Comparison of ENCODE assay signal across 8 cellular contexts in the genomic region with DNA sequence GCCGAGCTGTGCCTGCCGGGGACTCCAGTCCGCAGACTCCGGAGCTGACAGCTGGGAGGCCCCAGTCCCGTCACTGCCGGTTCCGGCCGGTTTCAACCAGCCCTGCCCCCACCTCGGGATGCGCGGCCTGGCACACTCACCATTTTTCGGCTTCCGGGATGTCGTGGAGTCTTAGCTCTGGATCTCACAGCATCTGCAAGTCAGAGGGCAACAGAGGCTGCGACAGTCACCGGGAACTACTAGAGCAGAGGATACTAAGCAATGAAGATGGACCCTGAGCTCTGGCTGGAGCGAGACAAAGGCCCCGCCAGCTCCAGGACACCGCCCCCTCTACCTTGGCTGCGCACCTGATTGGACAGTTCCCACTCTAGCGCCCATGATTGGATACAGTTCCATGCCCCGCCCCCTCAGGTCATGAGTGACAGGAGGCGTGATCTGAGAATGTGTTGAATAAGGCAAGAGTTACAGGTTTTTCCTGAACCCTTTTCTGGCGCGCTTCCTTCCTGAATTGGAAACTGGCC. TPM values are rescaled to one million over a fixed set of nuclear protein-coding genes. Genes with fewer than 3 reads are reported as not detected.
DNase-seq lines count a peak whose midpoint lies in the region; ATAC-seq, FAIRE-seq and TF ChIP-seq lines count a peak whose summit lies in the region.

Gene ZNF682, minus strand, starts transcription at position 303 of the 521 bp plus-strand sequence. Its CDS starts 160 bp downstream, at position 143.

- H3K4me1 Mint-ChIP-seq in WTC11 (peaks cover 17% of the 10 kb centered on the region), immature natural killer cell (peaks cover 19 to 21% of the 10 kb centered on the region in 2 donors)

- ATAC-seq in HG02678 (IDR thresholded peaks at IDR 0.05; ENCODE audit: unreplicated experiment) (peak; percentile 98), WTC11 (peak; percentile 100)

- H3K4me3 ChIP-seq in GM12864 (ENCODE audit: low read depth, low read length): peak within 1 kb of the TSS; percentile 54
- H3K4me3 ChIP-seq in small intestine (ENCODE audit: low read depth in 1 of 2, low read length in 2 of 2): peak within 1 kb of the TSS; percentile 71 to 84

- H3K36me3 Mint-ChIP-seq in WTC11 (peaks cover 3% of the 10 kb centered on the region; the same call in 1 of the 2 replicates), immature natural killer cell (peaks cover 0 to under 1% (median 0%) of the 10 kb centered on the region in 3 donors)

- peak within 1 kb of the TSS in 1 of 2 donors; percentile 82 for H3K27ac ChIP-seq in small intestine (ENCODE audit: low read depth in 1 of 2, low read length in 1 of 2)

- H3K27ac Mint-ChIP-seq in WTC11: peak within 1 kb of the TSS; percentile 98
- H3K27ac Mint-ChIP-seq in immature natural killer cell: peak within 1 kb of the TSS; percentile 83 to 94 (median 92)

- WGBS in small intestine, 3 donors: 1 to 5% (median 2%) methylated on average over 23 to 25 of the region's 25 CpGs

- H3K9me3 Mint-ChIP-seq in WTC11 (no peaks in the 10 kb centered on the region), immature natural killer cell (no peaks in the 10 kb centered on the region)

- CTCF ChIA-PET in WTC11 (lab: Charles Lee): interaction anchor here (0.6 to 1.7 kb wide), 7 partner anchors 8 to 321 kb away, joined by 3 to 13 read pairs (median 3); partner anchors contain the start of gene ZNF486

- H3K4me3 Mint-ChIP-seq in WTC11: peak within 1 kb of the TSS; percentile 91
- H3K4me3 Mint-ChIP-seq in immature natural killer cell: peak within 1 kb of the TSS; percentile 96 to 99 (median 96)

- POLR2A ChIA-PET in WTC11 (lab: Charles Lee): interaction anchor here (0.6 to 2.1 kb wide), 15 partner anchors 9 to 525 kb away, joined by 3 to 39 read pairs (median 4); partner anchors contain the start of genes ZNF253, ZNF486 and ZNF90

- no peak for FAIRE-seq in small intestine (lab: Jason Lieb, UNC)

- H3K9me3 ChIP-seq in small intestine (ENCODE audit: control insufficient read depth, low read depth): no peaks in the 10 kb centered on the region

- H3K27me3 ChIP-seq in small intestine (ENCODE audit: control insufficient read depth in 2 of 2, insufficient read depth in 2 of 2, low read length in 2 of 2): no peaks in the 10 kb centered on the region

- TF ChIP-seq CTCF in GM12864 (IDR thresholded peaks at IDR 0.05; ENCODE audit: low read depth, low read length, missing control alignments) (no peak), WTC11 (IDR thresholded peaks at IDR 0.05) (no peak)

- no peaks in the 10 kb centered on the region for H3K36me3 ChIP-seq in small intestine (ENCODE audit: control insufficient read depth in 2 of 2, insufficient read depth in 2 of 2, low read length in 2 of 2)

- H3K27me3 Mint-ChIP-seq in WTC11 (ENCODE audit: low read depth): no peaks in the 10 kb centered on the region
- H3K27me3 Mint-ChIP-seq in immature natural killer cell (ENCODE audit: low read depth in 3 of 3): peaks cover 3 to 6% (median 5%) of the 10 kb centered on the region in 3 donors

- peak; percentile 78 for DNase-seq in GM12864 (ENCODE audit: low read depth)
- peak; percentile 68 to 78 for DNase-seq in NCI-H187 (lab: John Stamatoyannopoulos, UW)
- peak; percentile 99 for DNase-seq in WTC11 (ENCODE audit: low spot score)
- DNase-seq in central memory CD4-positive, alpha-beta T cell: peak; percentile 92
- DNase-seq in immature natural killer cell: peak; percentile 90 to 93 (median 93)
- DNase-seq in small intestine: peak; percentile 87
- DNase-seq in NOMO-1 treated with dmso at 0.1 percent for 144 hours (lab: John Stamatoyannopoulos, UW; ENCODE audit: unreplicated experiment): no peak

- H3K4me1 ChIP-seq in small intestine (ENCODE audit: control insufficient read depth in 2 of 2, insufficient read depth in 1 of 2, low read depth in 1 of 2, low read length in 1 of 2): no peaks in the 10 kb centered on the region

TF ChIP-seq in WTC11, 78 proteins besides CTCF, POLR2A, EP300 and RAD21 (continues in another document):
- TF ChIP-seq, protein P1, sequence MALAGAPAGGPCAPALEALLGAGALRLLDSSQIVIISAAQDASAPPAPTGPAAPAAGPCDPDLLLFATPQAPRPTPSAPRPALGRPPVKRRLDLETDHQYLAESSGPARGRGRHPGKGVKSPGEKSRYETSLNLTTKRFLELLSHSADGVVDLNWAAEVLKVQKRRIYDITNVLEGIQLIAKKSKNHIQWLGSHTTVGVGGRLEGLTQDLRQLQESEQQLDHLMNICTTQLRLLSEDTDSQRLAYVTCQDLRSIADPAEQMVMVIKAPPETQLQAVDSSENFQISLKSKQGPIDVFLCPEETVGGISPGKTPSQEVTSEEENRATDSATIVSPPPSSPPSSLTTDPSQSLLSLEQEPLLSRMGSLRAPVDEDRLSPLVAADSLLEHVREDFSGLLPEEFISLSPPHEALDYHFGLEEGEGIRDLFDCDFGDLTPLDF (CRISPR knock-in tag; IDR thresholded peaks at IDR 0.05): no peak
- TF ChIP-seq, protein P2, sequence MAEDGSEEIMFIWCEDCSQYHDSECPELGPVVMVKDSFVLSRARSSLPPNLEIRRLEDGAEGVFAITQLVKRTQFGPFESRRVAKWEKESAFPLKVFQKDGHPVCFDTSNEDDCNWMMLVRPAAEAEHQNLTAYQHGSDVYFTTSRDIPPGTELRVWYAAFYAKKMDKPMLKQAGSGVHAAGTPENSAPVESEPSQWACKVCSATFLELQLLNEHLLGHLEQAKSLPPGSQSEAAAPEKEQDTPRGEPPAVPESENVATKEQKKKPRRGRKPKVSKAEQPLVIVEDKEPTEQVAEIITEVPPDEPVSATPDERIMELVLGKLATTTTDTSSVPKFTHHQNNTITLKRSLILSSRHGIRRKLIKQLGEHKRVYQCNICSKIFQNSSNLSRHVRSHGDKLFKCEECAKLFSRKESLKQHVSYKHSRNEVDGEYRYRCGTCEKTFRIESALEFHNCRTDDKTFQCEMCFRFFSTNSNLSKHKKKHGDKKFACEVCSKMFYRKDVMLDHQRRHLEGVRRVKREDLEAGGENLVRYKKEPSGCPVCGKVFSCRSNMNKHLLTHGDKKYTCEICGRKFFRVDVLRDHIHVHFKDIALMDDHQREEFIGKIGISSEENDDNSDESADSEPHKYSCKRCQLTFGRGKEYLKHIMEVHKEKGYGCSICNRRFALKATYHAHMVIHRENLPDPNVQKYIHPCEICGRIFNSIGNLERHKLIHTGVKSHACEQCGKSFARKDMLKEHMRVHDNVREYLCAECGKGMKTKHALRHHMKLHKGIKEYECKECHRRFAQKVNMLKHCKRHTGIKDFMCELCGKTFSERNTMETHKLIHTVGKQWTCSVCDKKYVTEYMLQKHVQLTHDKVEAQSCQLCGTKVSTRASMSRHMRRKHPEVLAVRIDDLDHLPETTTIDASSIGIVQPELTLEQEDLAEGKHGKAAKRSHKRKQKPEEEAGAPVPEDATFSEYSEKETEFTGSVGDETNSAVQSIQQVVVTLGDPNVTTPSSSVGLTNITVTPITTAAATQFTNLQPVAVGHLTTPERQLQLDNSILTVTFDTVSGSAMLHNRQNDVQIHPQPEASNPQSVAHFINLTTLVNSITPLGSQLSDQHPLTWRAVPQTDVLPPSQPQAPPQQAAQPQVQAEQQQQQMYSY (CRISPR knock-in tag; IDR thresholded peaks at IDR 0.05): peak; percentile 63; the same call in 1 of the 2 replicates
- no peak for TF ChIP-seq ATF1 (CRISPR knock-in tag; IDR thresholded peaks at IDR 0.05)
- no peak for TF ChIP-seq RORB (CRISPR knock-in tag; IDR thresholded peaks at IDR 0.05)
- TF ChIP-seq, protein P3, sequence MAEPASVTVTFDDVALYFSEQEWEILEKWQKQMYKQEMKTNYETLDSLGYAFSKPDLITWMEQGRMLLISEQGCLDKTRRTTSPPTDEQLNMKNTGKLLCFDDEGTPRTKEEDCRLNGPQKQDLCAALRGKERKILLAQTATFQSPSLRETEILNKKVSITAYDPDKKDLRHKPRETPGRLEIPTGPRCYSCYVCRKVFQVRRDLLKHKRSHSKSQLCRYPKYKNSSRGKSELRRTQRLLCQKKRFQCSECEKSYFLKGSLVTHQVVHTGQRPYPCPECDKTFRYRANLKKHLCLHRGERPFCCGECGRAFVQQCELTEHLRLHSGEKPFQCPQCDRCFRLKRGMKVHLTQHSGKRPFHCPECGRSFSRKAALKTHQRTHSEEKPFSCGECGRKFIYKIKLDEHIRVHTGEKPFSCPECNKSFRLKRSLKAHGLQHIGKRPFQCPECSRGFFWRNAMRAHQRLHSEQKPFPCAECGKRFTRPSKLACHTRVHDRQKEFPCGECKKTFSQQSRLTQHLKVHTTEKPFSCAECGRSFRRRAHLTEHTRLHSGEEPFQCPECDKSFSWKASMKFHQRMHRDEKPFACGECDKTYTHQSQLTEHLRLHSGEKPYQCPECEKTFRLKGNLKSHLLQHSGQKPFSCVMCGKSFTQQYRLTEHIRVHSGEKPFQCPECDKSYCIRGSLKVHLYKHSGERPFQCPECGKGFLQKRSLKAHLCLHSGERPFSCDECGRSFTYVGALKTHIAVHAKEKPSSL (CRISPR knock-in tag; conservative IDR thresholded peaks at IDR 0.05): no peak
- TF ChIP-seq TEAD1 (CRISPR knock-in tag; IDR thresholded peaks at IDR 0.05): no peak
- peak; percentile 46; the same call in 1 of the 2 replicates for TF ChIP-seq FOXP1 (CRISPR knock-in tag; IDR thresholded peaks at IDR 0.05; ENCODE audit: borderline replicate concordance)
- TF ChIP-seq SOX15 (CRISPR knock-in tag; IDR thresholded peaks at IDR 0.05): no peak
- TF ChIP-seq NFATC4 (CRISPR knock-in tag; IDR thresholded peaks at IDR 0.05): no peak
- no peak for TF ChIP-seq ZNF512 (CRISPR knock-in tag; IDR thresholded peaks at IDR 0.05; ENCODE audit: borderline replicate concordance)
- TF ChIP-seq PRRX2 (CRISPR knock-in tag; IDR thresholded peaks at IDR 0.05): no peak
- no peak for TF ChIP-seq MYBL2 (CRISPR knock-in tag; IDR thresholded peaks at IDR 0.05)
- TF ChIP-seq CREB1 (CRISPR knock-in tag; IDR thresholded peaks at IDR 0.05): no peak
- TF ChIP-seq ZNF423 (CRISPR knock-in tag; IDR thresholded peaks at IDR 0.05): no peak

RNA-seq across cellular contexts. Expression of gene ZNF682, which starts in this region (rescaled TPM):
- 20.5 to 25.4 TPM (median 20.8 TPM) in 3 replicates for total RNA-seq in WTC11 (2021)
- polyA plus RNA-seq in immature natural killer cell (1 to 10 TPM in 2 of 3 donors, not detected in 1; 3.3 to 3.5 TPM), small intestine (1 to 10 TPM in 2 of 3 donors, not detected in 1; 1.6 to 1.8 TPM)
